Comparison of ENCODE assay signal across 8 cellular contexts in the genomic region with DNA sequence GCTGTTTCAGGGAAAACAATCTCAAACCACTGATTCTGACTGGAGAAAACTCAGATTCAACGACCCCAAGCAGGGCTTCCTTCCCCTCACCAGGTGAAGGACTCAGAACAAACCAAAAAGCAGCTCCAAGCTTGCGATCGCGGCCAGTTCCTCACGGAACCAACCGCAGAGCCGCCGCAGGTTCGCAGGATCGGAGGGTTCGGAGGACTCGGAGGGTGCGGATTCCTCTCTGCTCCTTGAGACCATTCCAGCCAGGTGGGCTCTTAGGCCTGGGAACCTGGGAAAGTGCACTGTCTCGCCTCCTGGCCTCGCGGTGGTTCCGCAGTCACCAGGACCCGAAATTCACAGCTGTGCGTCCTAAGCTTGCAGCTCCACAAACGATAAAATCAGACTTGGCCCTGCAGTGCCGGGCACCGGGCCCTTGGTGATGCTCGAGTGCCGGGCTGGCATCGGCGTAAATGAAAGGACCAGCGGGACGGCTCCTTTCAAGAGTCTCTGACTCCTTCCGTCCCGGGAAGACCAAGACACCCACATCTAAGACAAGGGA.
A peak's percentile ranks its signal among the peaks of the same experiment; 100 is the strongest.
DNase-seq lines count a peak whose midpoint lies in the region; TF ChIP-seq lines count a peak whose summit lies in the region.

No MANE protein-coding gene starts in this region.

- H3K36me3 ChIP-seq in rectal smooth muscle tissue (ENCODE audit: control insufficient read depth, insufficient read depth, low read length): peaks cover 3% of the 10 kb centered on the region

- peak overlapping the region; percentile 80 for H3K27ac ChIP-seq in rectal smooth muscle tissue (ENCODE audit: low read depth, low read length)

- peak; percentile 68 for TF ChIP-seq CTCF in GM12864 (IDR thresholded peaks at IDR 0.05; ENCODE audit: low read depth, low read length, missing control alignments)

- H3K9ac ChIP-seq in rectal smooth muscle tissue (ENCODE audit: low read length): peak overlapping the region; percentile 93

- CTCF ChIA-PET in HEK293T (lab: Yijun Ruan, JAX): interaction anchor here (0.8 to 2.8 kb wide), 2 partner anchors 10 to 368 kb away, joined by 5 to 14 read pairs; no protein-coding TSS in a partner anchor

- H3K27me3 ChIP-seq in rectal smooth muscle tissue (ENCODE audit: control insufficient read depth, insufficient read depth, low read length): no peaks in the 10 kb centered on the region

- H3K4me3 ChIP-seq in GM12864 (ENCODE audit: low read depth, low read length) (peak overlapping the region; percentile 89), rectal smooth muscle tissue (ENCODE audit: low read length) (peak overlapping the region; percentile 98)

- no peak for DNase-seq in GM12864 (ENCODE audit: low read depth)
- DNase-seq in HEK293T (ENCODE audit: extremely low spot score): peak; percentile 74
- DNase-seq in MV-4-11 (lab: John Stamatoyannopoulos, UW): peak; percentile 89
- DNase-seq in T-helper 1 cell: peak; percentile 44 to 84 (median 62)
- peak; percentile 9 to 82 (median 60) for DNase-seq in anterior cingulate cortex (lab: John Stamatoyannopoulos, UW)
- DNase-seq in hepatic stellate cell (ENCODE audit: low spot score): peak; percentile 84
- no peak for DNase-seq in DMS114 treated with DMSO at 0.1 percent for 48 hours (lab: John Stamatoyannopoulos, UW; ENCODE audit: unreplicated experiment)

- no peaks in the 10 kb centered on the region for H3K4me1 ChIP-seq in rectal smooth muscle tissue (ENCODE audit: control insufficient read depth, insufficient read depth, low read length)

- POLR2A ChIA-PET in HEK293T (lab: Yijun Ruan, JAX): interaction anchor here (0.7 to 3.0 kb wide), 11 partner anchors 10 to 716 kb away, joined by 3 to 14 read pairs (median 4); a partner anchor contains a TSS

TF ChIP-seq in HEK293T, 16 proteins besides CTCF, POLR2A, EP300 and RAD21:
- TF ChIP-seq NFRKB (IDR thresholded peaks at IDR 0.05) (no peak), L3MBTL2 (conservative IDR thresholded peaks at IDR 0.05) (no peak; the same call in 1 of the 2 replicates), SUZ12 (IDR thresholded peaks at IDR 0.05) (no peak), TARDBP (IDR thresholded peaks at IDR 0.05) (no peak), ARNT (IDR thresholded peaks at IDR 0.05) (no peak), FOXK2 (IDR thresholded peaks at IDR 0.05) (no peak), FOXA1 (IDR thresholded peaks at IDR 0.05) (no peak), ZNF384 (IDR thresholded peaks at IDR 0.05) (no peak), SP1 (IDR thresholded peaks at IDR 0.05) (no peak), BHLHE40 (IDR thresholded peaks at IDR 0.05; ENCODE audit: borderline replicate concordance) (no peak), ELF4 (IDR thresholded peaks at IDR 0.05) (no peak), HDGF (IDR thresholded peaks at IDR 0.05; ENCODE audit: borderline replicate concordance) (no peak), FOXM1 (IDR thresholded peaks at IDR 0.05; ENCODE audit: borderline replicate concordance) (no peak), LEF1 (IDR thresholded peaks at IDR 0.05; ENCODE audit: borderline replicate concordance) (no peak), CTBP1 (IDR thresholded peaks at IDR 0.05; ENCODE audit: borderline replicate concordance) (no peak)
- TF ChIP-seq, protein P1, sequence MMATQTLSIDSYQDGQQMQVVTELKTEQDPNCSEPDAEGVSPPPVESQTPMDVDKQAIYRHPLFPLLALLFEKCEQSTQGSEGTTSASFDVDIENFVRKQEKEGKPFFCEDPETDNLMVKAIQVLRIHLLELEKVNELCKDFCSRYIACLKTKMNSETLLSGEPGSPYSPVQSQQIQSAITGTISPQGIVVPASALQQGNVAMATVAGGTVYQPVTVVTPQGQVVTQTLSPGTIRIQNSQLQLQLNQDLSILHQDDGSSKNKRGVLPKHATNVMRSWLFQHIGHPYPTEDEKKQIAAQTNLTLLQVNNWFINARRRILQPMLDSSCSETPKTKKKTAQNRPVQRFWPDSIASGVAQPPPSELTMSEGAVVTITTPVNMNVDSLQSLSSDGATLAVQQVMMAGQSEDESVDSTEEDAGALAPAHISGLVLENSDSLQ (IDR thresholded peaks at IDR 0.05): no peak

Comparison
In these comparisons a context has a peak if more than half of its experiments do, and no peak if none do; other contexts are left out.
1. DNase-seq: peak in HEK293T (single experiment), MV-4-11 (single experiment), T-helper 1 cell (5 of 5), anterior cingulate cortex (58 of 58) and hepatic stellate cell (single experiment); none in GM12864 (single experiment) and DMS114 treated with DMSO at 0.1 percent for 48 hours (single experiment).